22 cellular contexts compared by ENCODE assay signal in the genomic region with DNA sequence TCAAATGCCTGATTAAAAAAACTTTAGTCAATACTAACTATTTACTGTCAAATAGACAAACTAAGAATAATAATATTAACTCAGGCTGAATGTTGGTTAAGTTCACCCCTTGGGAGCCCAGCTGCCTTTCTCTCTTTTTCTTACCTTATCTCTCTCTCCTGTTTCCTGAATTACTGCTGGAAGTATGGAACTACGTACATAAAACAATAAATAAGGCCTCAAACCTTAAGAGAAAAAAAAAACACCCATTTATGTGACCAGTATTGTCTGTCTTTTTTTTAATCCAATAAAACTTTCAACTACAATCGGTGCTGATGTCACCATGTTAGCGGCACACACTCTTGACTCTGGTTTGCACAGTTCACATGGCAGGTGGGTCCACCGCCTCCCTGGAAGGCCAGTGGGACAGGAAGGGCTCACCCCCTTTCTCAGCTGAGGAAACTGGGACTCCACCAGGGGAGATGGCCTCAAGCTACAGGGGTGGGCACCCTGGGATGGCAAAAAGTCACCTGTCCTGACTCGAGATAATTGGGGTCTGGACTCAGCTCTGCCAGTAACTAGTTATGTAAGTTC. TPM values are rescaled to one million over a fixed set of nuclear protein-coding genes. Genes with fewer than 3 reads are reported as not detected.
A peak's percentile ranks its signal among the peaks of the same experiment; 100 is the strongest.
DNase-seq lines count a peak whose midpoint lies in the region; ATAC-seq and TF ChIP-seq lines count a peak whose summit lies in the region.
"Had no signal": no experiment of that assay in that cellular context is flagged by ENCODE, and none has a peak within 500 bp of the region (broad histone marks: within the 10 kb centered on the region; RNA-seq: fewer than 3 reads in every experiment).

No MANE protein-coding gene starts in this region.

- H3K9me3 ChIP-seq in SK-N-MC (ENCODE audit: low read depth, low read length) (no peaks in the 10 kb centered on the region), left lung (no peaks in the 10 kb centered on the region)
- H3K9me3 ChIP-seq: MG63, pancreas had no signal

- intact Hi-C loops in lower leg skin (cut with DNase I; ENCODE audit: low total_unique reads) (no loop called here), left lung (cut with DNase I) (no loop called here)

- peak overlapping the region; percentile 58 for H3K27ac ChIP-seq in SK-N-MC
- H3K27ac ChIP-seq in left lung: no peak overlapping the region
- H3K27ac ChIP-seq: C4-2B, pancreas had no signal

- peak overlapping the region; percentile 68 for H3K4me3 Mint-ChIP-seq in activated T-cell treated with anti-CD3 and anti-CD28 coated beads, Interleukin-2, amount 50 U/mL, for 24 hours
- peak overlapping the region; percentile 79 for H3K4me3 Mint-ChIP-seq in activated naive CD8-positive, alpha-beta T cell treated with anti-CD3 and anti-CD28 coated beads, Interleukin-2, amount 10 ng/mL, durations not matched to agents 7 days and 5 days
- H3K4me3 Mint-ChIP-seq in stimulated activated naive CD8-positive, alpha-beta T cell treated with anti-CD3 and anti-CD28 coated beads, Interleukin-15, amount 100 ng/mL, for 72 hours: peak overlapping the region; percentile 76 to 79
- H3K4me3 Mint-ChIP-seq: memory B cell had no signal

- H3K9me3 Mint-ChIP-seq in activated T-cell treated with anti-CD3 and anti-CD28 coated beads, Interleukin-2, amount 50 U/mL, for 24 hours: no peaks in the 10 kb centered on the region
- H3K9me3 Mint-ChIP-seq in activated naive CD8-positive, alpha-beta T cell treated with anti-CD3 and anti-CD28 coated beads, Interleukin-2, amount 10 ng/mL, durations not matched to agents 7 days and 5 days: no peaks in the 10 kb centered on the region
- H3K9me3 Mint-ChIP-seq in stimulated activated naive CD8-positive, alpha-beta T cell treated with anti-CD3 and anti-CD28 coated beads, Interleukin-15, amount 100 ng/mL, for 72 hours: no peaks in the 10 kb centered on the region
- H3K9me3 Mint-ChIP-seq: memory B cell had no signal

- H3K4me1 ChIP-seq in left lung: no peaks in the 10 kb centered on the region
- H3K4me1 ChIP-seq: pancreas had no signal

- DNase-seq in activated T-cell treated with anti-CD3 and anti-CD28 coated beads, Interleukin-2, amount 50 U/mL, for 24 hours: no peak
- DNase-seq in activated T-cell treated with anti-CD3 and anti-CD28 coated beads, Interleukin-2, amount 50 U/mL, for 48 hours: no peak
- DNase-seq in SK-N-MC (ENCODE audit: low read depth, low spot score) (no peak), lower leg skin (ENCODE audit: low spot score in 2 of 2) (no peak), left lung (no peak)
- peak; percentile 47 for DNase-seq in activated naive CD8-positive, alpha-beta T cell treated with anti-CD3 and anti-CD28 coated beads, Interleukin-2, amount 10 ng/mL, durations not matched to agents 7 days and 5 days
- no peak for DNase-seq in stimulated activated naive CD8-positive, alpha-beta T cell treated with anti-CD3 and anti-CD28 coated beads, Interleukin-15, amount 100 ng/mL, for 72 hours
- no peak for DNase-seq in stimulated activated CD4-positive, alpha-beta T cell treated with anti-CD3 and anti-CD28 coated beads, Interleukin-2, amount 100 ng/mL, for 48 hours
- DNase-seq: activated CD8-positive, alpha-beta memory T cell treated with anti-CD3 and anti-CD28 coated beads for 24 hours; DMS153; GF-D8; kidney glomerular epithelial cell; MG63; NCI-H146; NCI-H2171 treated with DMSO at 0.1 percent for 48 hours; NCI-H526 treated with DMSO at 0.1 percent for 48 hours; pancreas; right cardiac atrium; stimulated activated CD8-positive, alpha-beta memory T cell treated with anti-CD3 and anti-CD28 coated beads, Interleukin-4, amount 100 ng/mL, for 48 hours; SW 1271 had no signal

- H3K27me3 ChIP-seq in left lung: peaks cover 15 to 84% of the 10 kb centered on the region in 2 donors

- no peak overlapping the region for H3K9ac ChIP-seq in SK-N-MC (ENCODE audit: insufficient read length)

- H3K27ac Mint-ChIP-seq in activated T-cell treated with anti-CD3 and anti-CD28 coated beads, Interleukin-2, amount 50 U/mL, for 24 hours: peak overlapping the region; percentile 100
- peak overlapping the region; percentile 91 for H3K27ac Mint-ChIP-seq in activated naive CD8-positive, alpha-beta T cell treated with anti-CD3 and anti-CD28 coated beads, Interleukin-2, amount 10 ng/mL, durations not matched to agents 7 days and 5 days
- peak overlapping the region; percentile 71 to 78 for H3K27ac Mint-ChIP-seq in stimulated activated naive CD8-positive, alpha-beta T cell treated with anti-CD3 and anti-CD28 coated beads, Interleukin-15, amount 100 ng/mL, for 72 hours
- H3K27ac Mint-ChIP-seq: memory B cell had no signal

- H3K4me1 Mint-ChIP-seq in activated T-cell treated with anti-CD3 and anti-CD28 coated beads, Interleukin-2, amount 50 U/mL, for 24 hours (ENCODE audit: low read depth): peaks cover 90% of the 10 kb centered on the region
- H3K4me1 Mint-ChIP-seq in activated naive CD8-positive, alpha-beta T cell treated with anti-CD3 and anti-CD28 coated beads, Interleukin-2, amount 10 ng/mL, durations not matched to agents 7 days and 5 days: peaks cover 80% of the 10 kb centered on the region
- H3K4me1 Mint-ChIP-seq in stimulated activated naive CD8-positive, alpha-beta T cell treated with anti-CD3 and anti-CD28 coated beads, Interleukin-15, amount 100 ng/mL, for 72 hours: peaks cover 92% of the 10 kb centered on the region
- H3K4me1 Mint-ChIP-seq: memory B cell had no signal

- POLR2A ChIA-PET in activated naive CD8-positive, alpha-beta T cell treated with anti-CD3 and anti-CD28 coated beads, Interleukin-2, amount 10 ng/mL, durations not matched to agents 7 days and 5 days (lab: Charles Lee): interaction anchor here (0.7 to 23.5 kb wide), 5 partner anchors 9 to 41 kb away, joined by 3 to 796 read pairs (median 5); a partner anchor contains a TSS

- peaks cover 88% of the 10 kb centered on the region for H3K36me3 Mint-ChIP-seq in activated T-cell treated with anti-CD3 and anti-CD28 coated beads, Interleukin-2, amount 50 U/mL, for 24 hours (ENCODE audit: low read depth)
- H3K36me3 Mint-ChIP-seq in activated naive CD8-positive, alpha-beta T cell treated with anti-CD3 and anti-CD28 coated beads, Interleukin-2, amount 10 ng/mL, durations not matched to agents 7 days and 5 days: peaks cover 41% of the 10 kb centered on the region
- H3K36me3 Mint-ChIP-seq: memory B cell had no signal

- no peaks in the 10 kb centered on the region for H3K27me3 Mint-ChIP-seq in activated T-cell treated with anti-CD3 and anti-CD28 coated beads, Interleukin-2, amount 50 U/mL, for 24 hours
- no peaks in the 10 kb centered on the region for H3K27me3 Mint-ChIP-seq in activated naive CD8-positive, alpha-beta T cell treated with anti-CD3 and anti-CD28 coated beads, Interleukin-2, amount 10 ng/mL, durations not matched to agents 7 days and 5 days
- no peaks in the 10 kb centered on the region for H3K27me3 Mint-ChIP-seq in stimulated activated naive CD8-positive, alpha-beta T cell treated with anti-CD3 and anti-CD28 coated beads, Interleukin-15, amount 100 ng/mL, for 72 hours

- 73 to 74% methylated on average over 5 of the region's 5 CpGs for WGBS in lower leg skin, 2 donors

- ATAC-seq in activated naive CD8-positive, alpha-beta T cell treated with anti-CD3 and anti-CD28 coated beads, Interleukin-2, amount 10 ng/mL, durations not matched to agents 7 days and 5 days (ENCODE audit: low read depth): no peak
- no peak for ATAC-seq in stimulated activated naive CD8-positive, alpha-beta T cell treated with anti-CD3 and anti-CD28 coated beads, Interleukin-15, amount 100 ng/mL, for 72 hours
- ATAC-seq in left lung: no peak
- ATAC-seq: pancreas, right cardiac atrium had no signal

- TF ChIP-seq CTCF in lower leg skin (IDR thresholded peaks at IDR 0.05): no peak
- TF ChIP-seq CTCF in left lung (IDR thresholded peaks at IDR 0.05): no peak

- H3K4me3 ChIP-seq in SK-N-MC (no peak overlapping the region), lower leg skin (ENCODE audit: low read depth, poor library complexity, severe bottlenecking) (no peak overlapping the region), left lung (no peak overlapping the region)
- H3K4me3 ChIP-seq: MG63, pancreas had no signal

- H3K36me3 ChIP-seq in SK-N-MC (ENCODE audit: insufficient read depth, low read length) (peaks cover 99% of the 10 kb centered on the region), left lung (no peaks in the 10 kb centered on the region)
- H3K36me3 ChIP-seq: MG63, pancreas had no signal

- TF ChIP-seq POLR2A in lower leg skin (IDR thresholded peaks at IDR 0.05): no peak

RNA-seq across cellular contexts. Expression of a gene that starts 21.3 kb away (rescaled TPM):
- 100 to 1,000 TPM in 1 of 2 experiments, 10 to 100 TPM in 1; 99.5 to 104 TPM for total RNA-seq in activated naive CD8-positive, alpha-beta T cell treated with anti-CD3 and anti-CD28 coated beads, Interleukin-2, amount 10 ng/mL, durations not matched to agents 7 days and 5 days
- 10 to 100 TPM; 39.1 to 74.3 (median 51.7) TPM for total RNA-seq in lower leg skin
- 1 to 10 TPM; 1.4 to 2.4 TPM for total RNA-seq in left lung

Comparison
In these comparisons a context has a peak if more than half of its experiments do, and no peak if none do; other contexts are left out.
1. RNA of a gene that starts 21.3 kb away (total RNA-seq): 99.5 to 104 TPM in activated naive CD8-positive, alpha-beta T cell treated with anti-CD3 and anti-CD28 coated beads, Interleukin-2, amount 10 ng/mL, durations not matched to agents 7 days and 5 days and 39.1 to 74.3 TPM in lower leg skin; 1.4 to 2.4 TPM in left lung; every median in the first group is over 10 times any median in the second.
2. Peak in every context shown above with its lines, with median percentiles within 50 percentile points of each other: H3K27ac Mint-ChIP-seq and H3K4me3 Mint-ChIP-seq.